Comparison of ENCODE assay signal across 37 cellular contexts in genomic region chr6:116611020-116611419, GRCh38. TPM values are rescaled to one million over a fixed set of nuclear protein-coding genes. Genes with fewer than 3 reads are reported as not detected.
"Had no signal": no experiment of that assay in that cellular context is flagged by ENCODE, and none has a peak within 500 bp of the region (broad histone marks: within the 10 kb centered on the region; RNA-seq: fewer than 3 reads in every experiment).

No MANE protein-coding gene starts in this region.

- H3K27ac ChIP-seq: adrenal gland, body of pancreas, heart right ventricle, neutrophil, ovary, right lobe of liver, thoracic aorta had no signal

- H3K36me3 ChIP-seq: adrenal gland, neutrophil, ovary, right lobe of liver, thoracic aorta had no signal

- DNase-seq: activated CD4-positive, alpha-beta T cell treated with anti-CD3 and anti-CD28 coated beads for 4 hours; activated CD4-positive, alpha-beta T cell treated with anti-CD3 and anti-CD28 coated beads, Interleukin-2, amount 50 U/mL, for 48 hours; activated CD8-positive, alpha-beta memory T cell treated with anti-CD3 and anti-CD28 coated beads, Interleukin-2, amount 50 U/mL, for 4 hours; activated effector memory CD4-positive, alpha-beta T cell treated with anti-CD3 and anti-CD28 coated beads, Interleukin-2, amount 50 U/mL, for 16 hours; activated naive CD4-positive, alpha-beta T cell treated with anti-CD3 and anti-CD28 coated beads for 36 hours; activated naive CD8-positive, alpha-beta T cell treated with anti-CD3 and anti-CD28 coated beads for 36 hours; activated T-cell treated with anti-CD3 and anti-CD28 coated beads, Interleukin-2, amount 50 U/mL, for 1 hour; adrenal gland; aorta; body of pancreas; caudate nucleus; cortex of kidney; effector memory CD8-positive, alpha-beta T cell; foreskin fibroblast; heart right ventricle; immature natural killer cell; naive thymus-derived CD8-positive, alpha-beta T cell; ovary; right lobe of liver; stimulated activated CD4-positive, alpha-beta T cell treated with anti-CD3 and anti-CD28 coated beads, Interleukin-4, amount 100 ng/mL, for 24 hours; trophoblast cell had no signal

- H3K9me3 Mint-ChIP-seq: activated T-helper 1 cell treated with anti-CD3 and anti-CD28 coated beads, Interleukin-12 subunit alpha, Interleukin-12 subunit beta, Interleukin-2, Interleukin-4 antibody, amounts not matched to agents 30 ng/mL and 10 ng/mL and 1 ng/mL, durations not matched to agents 14 hours and 24 hours and 36 hours; immature natural killer cell; memory B cell; stimulated activated effector memory CD8-positive, alpha-beta T cell treated with anti-CD3 and anti-CD28 coated beads, Interleukin-12 subunit alpha, Interleukin-12 subunit beta, amount 100 ng/mL, for 72 hours; stimulated activated naive CD8-positive, alpha-beta T cell treated with anti-CD3 and anti-CD28 coated beads, Interleukin-15, Interleukin-2, amounts not matched to agents 100 ng/mL and 50 ng/mL, for 24 hours had no signal

- ATAC-seq: body of pancreas; effector memory CD8-positive, alpha-beta T cell; heart right ventricle; naive thymus-derived CD8-positive, alpha-beta T cell; right lobe of liver; stimulated activated effector memory CD8-positive, alpha-beta T cell treated with anti-CD3 and anti-CD28 coated beads, Interleukin-12 subunit alpha, Interleukin-12 subunit beta, amount 100 ng/mL, for 72 hours had no signal

- H3K4me3 ChIP-seq: adrenal gland, body of pancreas, heart right ventricle, ovary, right lobe of liver, thoracic aorta had no signal

- H3K4me1 ChIP-seq: adrenal gland, right lobe of liver had no signal

- H3K4me3 Mint-ChIP-seq: activated naive CD4-positive, alpha-beta T cell treated with anti-CD3 and anti-CD28 coated beads for 36 hours; activated naive CD8-positive, alpha-beta T cell treated with anti-CD3 and anti-CD28 coated beads for 36 hours; activated T-helper 1 cell treated with anti-CD3 and anti-CD28 coated beads, Interleukin-12 subunit alpha, Interleukin-12 subunit beta, Interleukin-2, Interleukin-4 antibody, amounts not matched to agents 30 ng/mL and 10 ng/mL and 1 ng/mL, durations not matched to agents 14 hours and 24 hours and 36 hours; effector memory CD8-positive, alpha-beta T cell; immature natural killer cell; memory B cell; naive thymus-derived CD8-positive, alpha-beta T cell; stimulated activated effector memory CD8-positive, alpha-beta T cell treated with anti-CD3 and anti-CD28 coated beads, Interleukin-12 subunit alpha, Interleukin-12 subunit beta, amount 100 ng/mL, for 72 hours; stimulated activated naive CD8-positive, alpha-beta T cell treated with anti-CD3 and anti-CD28 coated beads, Interleukin-15, Interleukin-2, amounts not matched to agents 100 ng/mL and 50 ng/mL, for 24 hours had no signal

- H3K36me3 Mint-ChIP-seq: memory B cell; stimulated activated effector memory CD8-positive, alpha-beta T cell treated with anti-CD3 and anti-CD28 coated beads, Interleukin-12 subunit alpha, Interleukin-12 subunit beta, amount 100 ng/mL, for 72 hours had no signal

- H3K27ac Mint-ChIP-seq: activated naive CD4-positive, alpha-beta T cell treated with anti-CD3 and anti-CD28 coated beads for 36 hours; activated naive CD8-positive, alpha-beta T cell treated with anti-CD3 and anti-CD28 coated beads for 36 hours; activated T-helper 1 cell treated with anti-CD3 and anti-CD28 coated beads, Interleukin-12 subunit alpha, Interleukin-12 subunit beta, Interleukin-2, Interleukin-4 antibody, amounts not matched to agents 30 ng/mL and 10 ng/mL and 1 ng/mL, durations not matched to agents 14 hours and 24 hours and 36 hours; effector memory CD8-positive, alpha-beta T cell; immature natural killer cell; memory B cell; naive thymus-derived CD8-positive, alpha-beta T cell; progenitor cell of endocrine pancreas; stimulated activated effector memory CD8-positive, alpha-beta T cell treated with anti-CD3 and anti-CD28 coated beads, Interleukin-12 subunit alpha, Interleukin-12 subunit beta, amount 100 ng/mL, for 72 hours; stimulated activated naive CD8-positive, alpha-beta T cell treated with anti-CD3 and anti-CD28 coated beads, Interleukin-15, Interleukin-2, amounts not matched to agents 100 ng/mL and 50 ng/mL, for 24 hours had no signal

- H3K27me3 ChIP-seq: adrenal gland, body of pancreas, heart right ventricle, ovary, right lobe of liver had no signal

- H3K27me3 Mint-ChIP-seq: effector memory CD8-positive, alpha-beta T cell; progenitor cell of endocrine pancreas had no signal

RNA-seq across cellular contexts. Expression of gene RSPH4A, which starts 5.3 kb away (rescaled TPM):
- total RNA-seq: activated naive CD4-positive, alpha-beta T cell treated with anti-CD3 and anti-CD28 coated beads for 36 hours; chondrocyte had no signal

RNA-seq across cellular contexts. Expression of gene CALHM4, which starts 57.5 kb away (rescaled TPM):
- total RNA-seq: activated CD8-positive, alpha-beta memory T cell treated with anti-CD3 and anti-CD28 coated beads for 36 hours; activated naive CD4-positive, alpha-beta T cell treated with anti-CD3 and anti-CD28 coated beads for 36 hours; activated naive CD8-positive, alpha-beta T cell treated with anti-CD3 and anti-CD28 coated beads for 36 hours; activated T-helper 1 cell treated with anti-CD3 and anti-CD28 coated beads, Interleukin-12 subunit alpha, Interleukin-12 subunit beta, Interleukin-2, Interleukin-4 antibody, amounts not matched to agents 30 ng/mL and 10 ng/mL and 1 ng/mL, durations not matched to agents 14 hours and 24 hours and 36 hours; adrenal gland; aorta; body of pancreas; chondrocyte; glomerular endothelial cell; kidney epithelial cell; naive thymus-derived CD8-positive, alpha-beta T cell; ovary; progenitor cell of endocrine pancreas; renal cortical epithelial cell; right lobe of liver; skeletal muscle tissue; subcutaneous adipose tissue; T-helper 1 cell treated with Interleukin-12 subunit alpha and Interleukin-12 subunit beta and Interleukin-4 antibody, amounts not matched to agents 30 ng/mL and 1 ng/mL, for 36 hours; thoracic aorta had no signal
- polyA plus RNA-seq: adrenal gland; esophagus; immature natural killer cell; naive thymus-derived CD8-positive, alpha-beta T cell had no signal
